ENCODE assay signal across 29 cellular contexts in genomic region chr10:26682926-26683325, GRCh38. TPM values are rescaled to one million over a fixed set of nuclear protein-coding genes. Genes with fewer than 3 reads are reported as not detected.
DNase-seq lines count a peak whose midpoint lies in the region; ATAC-seq and TF ChIP-seq lines count a peak whose summit lies in the region.
"Had no signal": no experiment of that assay in that cellular context is flagged by ENCODE, and none has a peak within 500 bp of the region (broad histone marks: within the 10 kb centered on the region; RNA-seq: fewer than 3 reads in every experiment).

No MANE protein-coding gene starts in this region.

- peak overlapping the region; percentile 57 for H3K27ac Mint-ChIP-seq in activated T-cell treated with anti-CD3 and anti-CD28 coated beads, Interleukin-2, amount 50 U/mL, for 24 hours
- peak overlapping the region; percentile 83 for H3K27ac Mint-ChIP-seq in CD4-positive, alpha-beta T cell
- H3K27ac Mint-ChIP-seq: activated T-helper 2 cell treated with anti-CD3 and anti-CD28 coated beads, Interferon-gamma antibody, Interleukin-2, Interleukin-4, amounts not matched to agents 10 μg/mL and 5 μg/mL and 100 μg/mL, durations not matched to agents 14 hours and 24 hours and 36 hours; stimulated activated naive B cell treated with anti-CD40 and anti-IgM and Interleukin-4, amounts not matched to agents 10 μg/mL and 1 μg/mL and 100 μg/mL, for 72 hours had no signal

- no peak overlapping the region for H3K4me3 Mint-ChIP-seq in activated T-cell treated with anti-CD3 and anti-CD28 coated beads, Interleukin-2, amount 50 U/mL, for 24 hours
- H3K4me3 Mint-ChIP-seq in CD4-positive, alpha-beta T cell, result peak overlapping the region; percentile 11
- H3K4me3 Mint-ChIP-seq: stimulated activated naive B cell treated with anti-CD40 and anti-IgM and Interleukin-4, amounts not matched to agents 10 μg/mL and 1 μg/mL and 100 μg/mL, for 72 hours had no signal

- POLR2A ChIA-PET in CD4-positive, alpha-beta T cell (lab: Charles Lee), result interaction anchor here (0.6 to 2.3 kb wide), 7 partner anchors 14 to 471 kb away, joined by 3 to 17 read pairs (median 3); partner anchors contain the start of genes ABI1, PDSS1 and YME1L1
- POLR2A ChIA-PET in OCI-LY7 (lab: Charles Lee), result interaction anchor here (0.6 to 1.0 kb wide), 2 partner anchors 14 to 360 kb away, joined by 3 to 6 read pairs; partner anchors contain the start of gene PDSS1

- DNase-seq in activated T-cell treated with anti-CD3 and anti-CD28 coated beads, Interleukin-2, amount 50 U/mL, for 24 hours, result no peak
- no peak for DNase-seq in activated T-cell treated with anti-CD3 and anti-CD28 coated beads, Interleukin-2, amount 50 U/mL, for 1 hour
- DNase-seq in CD4-positive, alpha-beta T cell, result no peak
- peak; percentile 25 for DNase-seq in OCI-LY7 (ENCODE audit: low spot score)
- DNase-seq in midbrain (lab: John Stamatoyannopoulos, UW), result peak; percentile 9
- DNase-seq in C1 segment of cervical spinal cord (lab: John Stamatoyannopoulos, UW), result no peak
- no peak for DNase-seq in inferior parietal cortex (ENCODE audit: extremely low spot score)
- DNase-seq: activated CD8-positive, alpha-beta memory T cell treated with anti-CD3 and anti-CD28 coated beads, Interleukin-2, amount 50 U/mL, for 48 hours; adrenal gland; AML-193; Caco-2; cerebellar nuclear complex; DMS79; esophagus squamous epithelium; foreskin keratinocyte; GF-D8; head of caudate nucleus; islet precursor cell; left ventricle myocardium inferior; mesendoderm; NCI-H1048; NCI-H1694; SJCRH30; small intestine; stimulated activated naive B cell treated with anti-CD40 and anti-IgM and Interleukin-4, amounts not matched to agents 10 μg/mL and 1 μg/mL and 100 μg/mL, for 72 hours had no signal

- no peaks in the 10 kb centered on the region for H3K36me3 ChIP-seq in OCI-LY7 (ENCODE audit: insufficient read depth, low read length)
- H3K36me3 ChIP-seq: adrenal gland, esophagus squamous epithelium, left ventricle myocardium inferior, SJCRH30 had no signal

- peak; percentile 91 for ATAC-seq in CD4-positive, alpha-beta T cell (ENCODE audit: poor library complexity)
- no peak for ATAC-seq in GM21786 (IDR thresholded peaks at IDR 0.05; ENCODE audit: unreplicated experiment)
- ATAC-seq: A549; foreskin keratinocyte; stimulated activated naive B cell treated with anti-CD40 and anti-IgM and Interleukin-4, amounts not matched to agents 10 μg/mL and 1 μg/mL and 100 μg/mL, for 72 hours had no signal

- intact Hi-C loops in CD4-positive, alpha-beta T cell (cut with DNase I, micrococcal nuclease), result loop anchor here (1.0 to 5.0 kb wide), 5 partner anchors 14 to 199 kb away; partner anchors contain the start of genes ABI1 (in 2 of the 2) and PDSS1 (in 1 of the 2)
- intact Hi-C loops in OCI-LY7 (cut with micrococcal nuclease; ENCODE audit: unreplicated experiment), result loop anchor here (5.0 kb wide), 1 partner anchor 199 kb away; no protein-coding TSS in a partner anchor

- TF ChIP-seq CTCF in CD4-positive, alpha-beta T cell (IDR thresholded peaks at IDR 0.05), result no peak
- TF ChIP-seq CTCF in OCI-LY7 (conservative IDR thresholded peaks at IDR 0.05; ENCODE audit: low read length), result no peak

- H3K4me1 ChIP-seq in OCI-LY7 (ENCODE audit: insufficient read depth, low read length, poor library complexity, severe bottlenecking), result peaks cover 13% of the 10 kb centered on the region
- H3K4me1 ChIP-seq: adrenal gland, Caco-2, esophagus squamous epithelium, foreskin keratinocyte, left ventricle myocardium inferior, parathyroid adenoma, SJCRH30 had no signal

- CTCF ChIA-PET in CD4-positive, alpha-beta T cell (lab: Charles Lee), result interaction anchor here (0.7 to 1.0 kb wide), 3 partner anchors 14 to 217 kb away, joined by 3 to 5 read pairs (median 3); partner anchors contain the start of gene PDSS1
- CTCF ChIA-PET in OCI-LY7 (lab: Charles Lee; ENCODE audit: unreplicated experiment), result no interaction called here

- no peaks in the 10 kb centered on the region for H3K9me2 ChIP-seq in OCI-LY7 (ENCODE audit: insufficient read depth, low read length)

- no peaks in the 10 kb centered on the region for H3K9me3 Mint-ChIP-seq in activated T-cell treated with anti-CD3 and anti-CD28 coated beads, Interleukin-2, amount 50 U/mL, for 24 hours
- H3K9me3 Mint-ChIP-seq in CD4-positive, alpha-beta T cell, result no peaks in the 10 kb centered on the region
- H3K9me3 Mint-ChIP-seq: activated T-helper 2 cell treated with anti-CD3 and anti-CD28 coated beads, Interferon-gamma antibody, Interleukin-2, Interleukin-4, amounts not matched to agents 10 μg/mL and 5 μg/mL and 100 μg/mL, durations not matched to agents 14 hours and 24 hours and 36 hours; stimulated activated naive B cell treated with anti-CD40 and anti-IgM and Interleukin-4, amounts not matched to agents 10 μg/mL and 1 μg/mL and 100 μg/mL, for 72 hours had no signal

- peak overlapping the region; percentile 50 for H3K27ac ChIP-seq in CD4-positive, alpha-beta T cell (ENCODE audit: low read depth, low read length)
- no peak overlapping the region for H3K27ac ChIP-seq in OCI-LY7 (ENCODE audit: low read depth, low read length, poor library complexity, severe bottlenecking)
- H3K27ac ChIP-seq: A549, adrenal gland, esophagus squamous epithelium, foreskin keratinocyte, left ventricle myocardium inferior, parathyroid adenoma, SJCRH30 had no signal

- BruUV-seq in OCI-LY7 (replicated peaks; lab: Mats Ljungman, UMichigan), result no TSS peak

- peaks cover 2% of the 10 kb centered on the region for H3K27me3 Mint-ChIP-seq in activated T-cell treated with anti-CD3 and anti-CD28 coated beads, Interleukin-2, amount 50 U/mL, for 24 hours
- peaks cover 4% of the 10 kb centered on the region for H3K27me3 Mint-ChIP-seq in CD4-positive, alpha-beta T cell

- no peaks in the 10 kb centered on the region for H4K20me1 ChIP-seq in OCI-LY7 (ENCODE audit: insufficient read depth, low read length)

- no peaks in the 10 kb centered on the region for H3K36me3 Mint-ChIP-seq in activated T-cell treated with anti-CD3 and anti-CD28 coated beads, Interleukin-2, amount 50 U/mL, for 24 hours (ENCODE audit: low read depth)
- no peaks in the 10 kb centered on the region for H3K36me3 Mint-ChIP-seq in CD4-positive, alpha-beta T cell (ENCODE audit: low read depth)
- H3K36me3 Mint-ChIP-seq: stimulated activated naive B cell treated with anti-CD40 and anti-IgM and Interleukin-4, amounts not matched to agents 10 μg/mL and 1 μg/mL and 100 μg/mL, for 72 hours had no signal

- no peaks in the 10 kb centered on the region for H3K9me3 ChIP-seq in CD4-positive, alpha-beta T cell (ENCODE audit: control insufficient read depth, low read length)
- H3K9me3 ChIP-seq in OCI-LY7 (ENCODE audit: low read length), result no peaks in the 10 kb centered on the region
- H3K9me3 ChIP-seq: A549, adrenal gland, Caco-2, esophagus squamous epithelium, left ventricle myocardium inferior, SJCRH30 had no signal

- H3K4me1 Mint-ChIP-seq in activated T-cell treated with anti-CD3 and anti-CD28 coated beads, Interleukin-2, amount 50 U/mL, for 24 hours (ENCODE audit: low read depth), result peaks cover 28% of the 10 kb centered on the region
- peaks cover 50% of the 10 kb centered on the region for H3K4me1 Mint-ChIP-seq in CD4-positive, alpha-beta T cell (ENCODE audit: low read depth)

- no peak overlapping the region for H3K4me3 ChIP-seq in OCI-LY7 (ENCODE audit: low read depth, low read length, poor library complexity, severe bottlenecking)
- H3K4me3 ChIP-seq: A549, adrenal gland, esophagus squamous epithelium, left ventricle myocardium inferior, SJCRH30 had no signal

- no peaks in the 10 kb centered on the region for H3K27me3 ChIP-seq in CD4-positive, alpha-beta T cell (ENCODE audit: control insufficient read depth, insufficient read depth, low read length)
- H3K27me3 ChIP-seq: foreskin keratinocyte, SJCRH30 had no signal

- no peaks in the 10 kb centered on the region for H3K79me2 ChIP-seq in OCI-LY7 (ENCODE audit: insufficient read depth, low read depth, low read length)
- H3K79me2 ChIP-seq: parathyroid adenoma had no signal

- H2AFZ ChIP-seq in OCI-LY7 (ENCODE audit: low read length), result peak overlapping the region; percentile 52; the same call in 1 of the 2 replicates
- H2AFZ ChIP-seq: parathyroid adenoma had no signal

- H3K4me2 ChIP-seq in OCI-LY7 (ENCODE audit: low read length), result no peak overlapping the region

RNA-seq across cellular contexts. Expression of gene PDSS1, which starts 14.6 kb away (rescaled TPM):
- total RNA-seq in CD4-positive, alpha-beta T cell, result 1 to 10 TPM; 3.8 to 4.5 TPM
- 16.9 and 23.0 TPM in 2 replicates for total RNA-seq in OCI-LY7 (2014; rRNA removed; shearing (Covaris generic))
- 18.4 and 20.4 TPM in 2 replicates for total RNA-seq in OCI-LY7 (2022)

Comparison
In these comparisons a context has a peak if more than half of its experiments do, and no peak if none do; other contexts are left out.
1. DNase-seq: peak in OCI-LY7 (single experiment) and midbrain (single experiment); none in activated T-cell treated with anti-CD3 and anti-CD28 coated beads, Interleukin-2, amount 50 U/mL, for 24 hours (single experiment), activated T-cell treated with anti-CD3 and anti-CD28 coated beads, Interleukin-2, amount 50 U/mL, for 1 hour (single experiment), CD4-positive, alpha-beta T cell (0 of 10), C1 segment of cervical spinal cord (0 of 14) and inferior parietal cortex (single experiment).